ENCODE assay signal across 16 cellular contexts in genomic region chr19:8366121-8366581, GRCh38. TPM values are rescaled to one million over a fixed set of nuclear protein-coding genes. Genes with fewer than 3 reads are reported as not detected.
DNase-seq lines count a peak whose midpoint lies in the region; ATAC-seq and TF ChIP-seq lines count a peak whose summit lies in the region.
"Had no signal": no experiment of that assay in that cellular context is flagged by ENCODE, and none has a peak within 500 bp of the region (broad histone marks: within the 10 kb centered on the region; RNA-seq: fewer than 3 reads in every experiment).

No MANE protein-coding gene starts in this region.

- no peaks in the 10 kb centered on the region for H3K27me3 Mint-ChIP-seq in chondrocyte (ENCODE audit: low read depth)

- peak overlapping the region in 1 of 2 experiments; percentile 36 for H3K14ac ChIP-seq in mesenchymal stem cell (ENCODE audit: low read length in 2 of 2)

- peaks cover 7% of the 10 kb centered on the region for H3K36me3 Mint-ChIP-seq in chondrocyte (ENCODE audit: low read depth)

- CTCF ChIA-PET in Panc1 (lab: Charles Lee) = no interaction called here

- DNase-seq in Panc1 (ENCODE audit: low read depth, low spot score) = no peak
- DNase-seq in chondrocyte (ENCODE audit: low spot score) = no peak
- peak; percentile 25 for DNase-seq in mesenchymal stem cell
- no peak for DNase-seq in stomach
- no peak for DNase-seq in C1 segment of cervical spinal cord (lab: John Stamatoyannopoulos, UW)
- no peak for DNase-seq in nucleus accumbens (lab: John Stamatoyannopoulos, UW)
- DNase-seq: activated CD4-positive, CD25-positive, alpha-beta regulatory T cell treated with anti-CD3 and anti-CD28 coated beads, Interleukin-2, amount 50 U/mL, for 72 hours; activated naive CD4-positive, alpha-beta T cell treated with anti-CD3 and anti-CD28 coated beads, Interleukin-2, amount 50 U/mL, for 16 hours; GOT3; islet precursor cell; stimulated activated CD4-positive, alpha-beta T cell treated with anti-CD3 and anti-CD28 coated beads, Interleukin-2, amount 100 ng/mL, for 24 hours; stimulated activated CD8-positive, alpha-beta memory T cell treated with anti-CD3 and anti-CD28 coated beads, Interleukin-4, amount 100 ng/mL, for 48 hours had no signal

- peak overlapping the region; percentile 19 for H3K4me2 ChIP-seq in mesenchymal stem cell (ENCODE audit: low read length, poor library complexity, severe bottlenecking)

- H2BK12ac ChIP-seq in mesenchymal stem cell (ENCODE audit: low read length in 2 of 2) = peak overlapping the region; percentile 23 to 53

- H2AFZ ChIP-seq in mesenchymal stem cell (ENCODE audit: low read depth, low read length) = no peak overlapping the region

- H3K27ac ChIP-seq in Panc1 (ENCODE audit: low read length) = peak overlapping the region; percentile 57; the same call in 1 of the 2 replicates
- H3K27ac ChIP-seq in mesenchymal stem cell (ENCODE audit: low read length, poor library complexity, severe bottlenecking) = peak overlapping the region; percentile 53
- H3K27ac ChIP-seq in stomach = peak overlapping the region in 4 of 5 donors; percentile 66 to 91 (median 78)
- H3K27ac ChIP-seq: cardiac muscle cell had no signal

- H2BK120ac ChIP-seq in mesenchymal stem cell (ENCODE audit: low read depth, low read length) = no peak overlapping the region

- ATAC-seq in Panc1 (no peak), HG03442 (IDR thresholded peaks at IDR 0.05; ENCODE audit: unreplicated experiment) (no peak)

- WGBS in mesenchymal stem cell = 95% methylated on average over 11 of the region's 11 CpGs
- 91 to 96% (median 92%) methylated on average over 9 to 11 of the region's 11 CpGs for WGBS in stomach, 5 donors

- H3K36me3 ChIP-seq in Panc1 (ENCODE audit: control insufficient read depth, insufficient read depth, low read length) = no peaks in the 10 kb centered on the region; the same call in 1 of the 2 replicates
- H3K36me3 ChIP-seq in mesenchymal stem cell (ENCODE audit: control insufficient read depth in 1 of 2, insufficient read depth in 2 of 2, low read depth in 1 of 2, low read length in 2 of 2) = peaks cover 31 to 40% of the 10 kb centered on the region in 2 experiments
- H3K36me3 ChIP-seq in stomach = peaks cover 0 to 17% (median 12%) of the 10 kb centered on the region in 4 donors
- H3K36me3 ChIP-seq: cardiac muscle cell had no signal

- H3K4me1 ChIP-seq in Panc1 (ENCODE audit: control insufficient read depth, insufficient read depth, low read length) (peaks cover 29% of the 10 kb centered on the region), mesenchymal stem cell (ENCODE audit: control insufficient read depth, insufficient read depth, low read depth, low read length) (peaks cover 56% of the 10 kb centered on the region), stomach (peaks cover 74 to 94% (median 90%) of the 10 kb centered on the region in 4 donors)

- peak overlapping the region; percentile 57 to 61 for H3K18ac ChIP-seq in mesenchymal stem cell (ENCODE audit: low read depth in 1 of 2, low read length in 2 of 2)

- no peak for TF ChIP-seq POLR2A in stomach (IDR thresholded peaks at IDR 0.05)

- peaks cover 6% of the 10 kb centered on the region for H3K79me1 ChIP-seq in mesenchymal stem cell (replicated peaks; ENCODE audit: low read length, poor library complexity, severe bottlenecking)

- TF ChIP-seq EP300 in stomach (IDR thresholded peaks at IDR 0.05) = no peak

- peak overlapping the region; percentile 30 for H4K91ac ChIP-seq in mesenchymal stem cell (ENCODE audit: low read length)

- intact Hi-C loops in Panc1 (cut with micrococcal nuclease; ENCODE audit: unreplicated experiment) (no loop called here), stomach (cut with DNase I; ENCODE audit: low total_unique reads) (no loop called here)

- H2BK15ac ChIP-seq in mesenchymal stem cell (ENCODE audit: low read depth, poor library complexity, severe bottlenecking) = no peak overlapping the region

- H3K9me3 Mint-ChIP-seq in chondrocyte (ENCODE audit: low read depth) = no peaks in the 10 kb centered on the region
- H3K9me3 Mint-ChIP-seq: T-helper 2 cell treated with Interferon-gamma antibody and Interleukin-4, amounts not matched to agents 5 μg/mL and 100 μg/mL, for 36 hours had no signal

- peak overlapping the region; percentile 60 for H2AK5ac ChIP-seq in mesenchymal stem cell (ENCODE audit: low read length, severe bottlenecking)

- H3K27ac Mint-ChIP-seq in chondrocyte (ENCODE audit: unreplicated experiment) = peak overlapping the region; percentile 97
- H3K27ac Mint-ChIP-seq: T-helper 2 cell treated with Interferon-gamma antibody and Interleukin-4, amounts not matched to agents 5 μg/mL and 100 μg/mL, for 36 hours had no signal

- H3K9ac ChIP-seq in mesenchymal stem cell (ENCODE audit: low read length) = no peak overlapping the region

- H3K4me3 ChIP-seq in Panc1 (ENCODE audit: low read depth in 2 of 2, low read length in 2 of 2) = peak overlapping the region in 1 of 2 experiments; percentile 75; a peak in 3 of 4 replicates
- H3K4me3 ChIP-seq in mesenchymal stem cell (ENCODE audit: insufficient read depth in 1 of 2, low read depth in 1 of 2, low read length in 2 of 2) = peak overlapping the region; percentile 5 to 94
- peak overlapping the region in 3 of 4 donors; percentile 1 to 76 (median 24) for H3K4me3 ChIP-seq in stomach
- H3K4me3 ChIP-seq: cardiac muscle cell had no signal

- H2BK5ac ChIP-seq in mesenchymal stem cell (ENCODE audit: low read depth, low read length, poor library complexity, severe bottlenecking) = no peak overlapping the region

- H4K8ac ChIP-seq in mesenchymal stem cell (ENCODE audit: low read length) = no peak overlapping the region

- H3K4ac ChIP-seq in mesenchymal stem cell (ENCODE audit: low read depth in 1 of 2, low read length in 2 of 2) = peak overlapping the region; percentile 15 to 22

- TF ChIP-seq CTCF in Panc1 (IDR thresholded peaks at IDR 0.05) (no peak), chondrocyte (IDR thresholded peaks at IDR 0.05) (no peak), stomach (IDR thresholded peaks at IDR 0.05) (no peak)

- H3K9me3 ChIP-seq in Panc1 (ENCODE audit: control insufficient read depth, insufficient read depth, low read depth, low read length) (no peaks in the 10 kb centered on the region), mesenchymal stem cell (ENCODE audit: control insufficient read depth, low read length) (no peaks in the 10 kb centered on the region), stomach (no peaks in the 10 kb centered on the region)

- H3K23ac ChIP-seq in mesenchymal stem cell (ENCODE audit: low read length in 2 of 2) = no peak overlapping the region

- H3K27me3 ChIP-seq in Panc1 (ENCODE audit: control insufficient read depth, insufficient read depth, low read length) = no peaks in the 10 kb centered on the region
- no peaks in the 10 kb centered on the region for H3K27me3 ChIP-seq in mesenchymal stem cell (ENCODE audit: control insufficient read depth in 1 of 2, insufficient read depth in 1 of 2, low read length in 2 of 2)
- peaks cover 0 to 28% (median 0%) of the 10 kb centered on the region in 3 donors for H3K27me3 ChIP-seq in stomach

- in situ Hi-C loops in Panc1 (cut with HindIII; ENCODE audit: low pct_unique_long_range_greater_than_20kb, low sequenced_read_pairs) = no loop called here

- peaks cover 71% of the 10 kb centered on the region for H3K4me1 Mint-ChIP-seq in chondrocyte (ENCODE audit: low read depth)

- POLR2A ChIA-PET in Panc1 (lab: Charles Lee) = interaction anchor here (0.6 kb wide), 1 partner anchor 40 kb away, joined by 3 read pairs; no protein-coding TSS in a partner anchor

- peak overlapping the region; percentile 92 for H3K4me3 Mint-ChIP-seq in chondrocyte (ENCODE audit: unreplicated experiment)

- BruUV-seq in Panc1 (replicated peaks; lab: Mats Ljungman, UMichigan) = no TSS peak

RNA-seq across cellular contexts. Expression of gene ANGPTL4, which starts 2.2 kb away (rescaled TPM):
- total RNA-seq in Panc1 (2021; ENCODE audit: unreplicated experiment) = 46.6 TPM
- polyA plus RNA-seq in Panc1 (2012; ENCODE audit: insufficient read length) = 208 TPM
- 56.4 to 143 TPM (median 127 TPM) in 3 replicates for total RNA-seq in chondrocyte
- 48.8 TPM for polyA plus RNA-seq in mesenchymal stem cell (2013, experiment 1 of 2)
- polyA plus RNA-seq in mesenchymal stem cell (2013, experiment 2 of 2) = 48.5 TPM
- 100 to 1,000 TPM in 1 of 5 donors, 10 to 100 TPM in 2, 1 to 10 TPM in 2; 4.8 to 276 (median 19.8) TPM for total RNA-seq in stomach
- polyA plus RNA-seq in stomach = 10 to 100 TPM in 2 of 3 donors, 1 to 10 TPM in 1; 4.1 to 62.9 (median 22.9) TPM
- polyA plus RNA-seq: CD14-positive monocyte had no signal

RNA-seq across cellular contexts. Expression of gene KANK3, which starts 23.1 kb away (rescaled TPM):
- total RNA-seq in Panc1 (2021; ENCODE audit: unreplicated experiment) = 1.2 TPM
- polyA plus RNA-seq in Panc1 (2012; ENCODE audit: insufficient read length) = 1.5 TPM
- total RNA-seq in chondrocyte = 0.56 to 1.2 TPM (median 1.2 TPM) in 3 replicates
- 0.14 TPM for polyA plus RNA-seq in mesenchymal stem cell (2013, experiment 1 of 2)
- polyA plus RNA-seq in mesenchymal stem cell (2013, experiment 2 of 2) = 0.23 TPM
- total RNA-seq in stomach = 10 to 100 TPM in 2 of 5 donors, 1 to 10 TPM in 2, not detected in 1; 4.4 to 72.4 (median 8.8) TPM
- polyA plus RNA-seq in stomach = 10 to 100 TPM in 1 of 3 donors, 1 to 10 TPM in 2; 4.8 to 10.7 (median 7.1) TPM
- polyA plus RNA-seq: CD14-positive monocyte had no signal

RNA-seq across cellular contexts. Expression of gene RAB11B, which starts 24.0 kb away (rescaled TPM):
- total RNA-seq in Panc1 (2021; ENCODE audit: unreplicated experiment) = 135 TPM
- 395 TPM for polyA plus RNA-seq in Panc1 (2012; ENCODE audit: insufficient read length)
- 96.4 to 106 TPM (median 104 TPM) in 3 replicates for total RNA-seq in chondrocyte
- 90.1 TPM for polyA plus RNA-seq in mesenchymal stem cell (2013, experiment 1 of 2)
- 92.4 TPM for polyA plus RNA-seq in mesenchymal stem cell (2013, experiment 2 of 2)
- total RNA-seq in stomach = 100 to 1,000 TPM in 2 of 5 donors, 10 to 100 TPM in 3; 47.7 to 108 (median 79.9) TPM
- 100 to 1,000 TPM in 1 of 3 donors, 10 to 100 TPM in 2; 57.5 to 116 (median 78.8) TPM for polyA plus RNA-seq in stomach

RNA-seq across cellular contexts. Expression of gene RPS28, which starts 44.9 kb away (rescaled TPM):
- 1,096 TPM for total RNA-seq in Panc1 (2021; ENCODE audit: unreplicated experiment)
- polyA plus RNA-seq in Panc1 (2012; ENCODE audit: insufficient read length) = 1,277 TPM
- 1,057 to 1,248 TPM (median 1,100 TPM) in 3 replicates for total RNA-seq in chondrocyte
- 1,490 TPM for polyA plus RNA-seq in mesenchymal stem cell (2013, experiment 1 of 2)
- 1,615 TPM for polyA plus RNA-seq in mesenchymal stem cell (2013, experiment 2 of 2)
- total RNA-seq in stomach = 1,000 to 10,000 TPM in 2 of 5 donors, 100 to 1,000 TPM in 3; 335 to 2,088 (median 520) TPM
- 1,000 to 10,000 TPM in 1 of 3 donors, 100 to 1,000 TPM in 2; 778 to 1,474 (median 861) TPM for polyA plus RNA-seq in stomach

RNA-seq across cellular contexts. Expression of gene NDUFA7, which starts 45.0 kb away (rescaled TPM):
- 36.8 TPM for total RNA-seq in Panc1 (2021; ENCODE audit: unreplicated experiment)
- polyA plus RNA-seq in Panc1 (2012; ENCODE audit: insufficient read length) = 38.3 TPM
- total RNA-seq in chondrocyte = 25.0 to 34.1 TPM (median 26.6 TPM) in 3 replicates
- polyA plus RNA-seq in mesenchymal stem cell (2013, experiment 1 of 2) = 104 TPM
- polyA plus RNA-seq in mesenchymal stem cell (2013, experiment 2 of 2) = 104 TPM
- total RNA-seq in stomach = 10 to 100 TPM in 2 of 5 donors, 1 to 10 TPM in 3; 3.6 to 13.8 (median 9.6) TPM
- 100 to 1,000 TPM; 127 to 171 (median 150) TPM for polyA plus RNA-seq in stomach
